Comparison of ENCODE assay signal across 8 cellular contexts in genomic region chr5:141343953-141344463, GRCh38. TPM values are rescaled to one million over a fixed set of nuclear protein-coding genes. Genes with fewer than 3 reads are reported as not detected.
DNase-seq lines count a peak whose midpoint lies in the region; ATAC-seq and TF ChIP-seq lines count a peak whose summit lies in the region.
"Had no signal": no experiment of that assay in that cellular context is flagged by ENCODE, and none has a peak within 500 bp of the region (broad histone marks: within the 10 kb centered on the region; RNA-seq: fewer than 3 reads in every experiment).

No MANE protein-coding gene starts in this region.

- peak overlapping the region; percentile 11 for H3K4me3 ChIP-seq in epithelial cell of proximal tubule (ENCODE audit: low read depth, low read length)
- no peak overlapping the region for H3K4me3 ChIP-seq in OCI-LY7 (ENCODE audit: low read depth, low read length, poor library complexity, severe bottlenecking)
- H3K4me3 ChIP-seq: A549 had no signal

- H4K20me1 ChIP-seq in OCI-LY7 (ENCODE audit: insufficient read depth, low read length) = no peaks in the 10 kb centered on the region

- CTCF ChIA-PET in OCI-LY7 (lab: Charles Lee; ENCODE audit: unreplicated experiment) = no interaction called here

- H3K4me1 Mint-ChIP-seq in T-helper 2 cell treated with Interferon-gamma antibody and Interleukin-4, amounts not matched to agents 5 μg/mL and 100 μg/mL, for 36 hours (ENCODE audit: low read depth) = no peaks in the 10 kb centered on the region
- no peaks in the 10 kb centered on the region for H3K4me1 Mint-ChIP-seq in stimulated activated effector memory CD8-positive, alpha-beta T cell treated with anti-CD3 and anti-CD28 coated beads, Interleukin-12 subunit alpha, Interleukin-12 subunit beta, amount 100 ng/mL, for 72 hours

- H3K9me3 ChIP-seq in OCI-LY7 (ENCODE audit: low read length) = no peaks in the 10 kb centered on the region

- peaks cover 15% of the 10 kb centered on the region for H3K27me3 Mint-ChIP-seq in T-helper 2 cell treated with Interferon-gamma antibody and Interleukin-4, amounts not matched to agents 5 μg/mL and 100 μg/mL, for 36 hours (ENCODE audit: low read depth)

- no peak for DNase-seq in T-helper 2 cell treated with Interferon-gamma antibody and Interleukin-4, amounts not matched to agents 5 μg/mL and 100 μg/mL, for 36 hours (ENCODE audit: low spot score)
- DNase-seq in T-helper 2 cell (no peak), epithelial cell of proximal tubule (ENCODE audit: low read depth) (no peak), OCI-LY7 (ENCODE audit: low spot score) (no peak), AG08395 (ENCODE audit: low spot score) (no peak)
- no peak for DNase-seq in stimulated activated effector memory CD8-positive, alpha-beta T cell treated with anti-CD3 and anti-CD28 coated beads, Interleukin-12 subunit alpha, Interleukin-12 subunit beta, amount 100 ng/mL, for 72 hours (ENCODE audit: low spot score in 2 of 2)
- DNase-seq: substantia nigra had no signal

- intact Hi-C loops in OCI-LY7 (cut with micrococcal nuclease; ENCODE audit: unreplicated experiment) = no loop called here

- H3K27ac ChIP-seq in OCI-LY7 (ENCODE audit: low read depth, low read length, poor library complexity, severe bottlenecking) = no peak overlapping the region
- H3K27ac ChIP-seq: A549 had no signal

- H3K36me3 ChIP-seq in OCI-LY7 (ENCODE audit: insufficient read depth, low read length) = no peaks in the 10 kb centered on the region

- H3K36me3 Mint-ChIP-seq in T-helper 2 cell treated with Interferon-gamma antibody and Interleukin-4, amounts not matched to agents 5 μg/mL and 100 μg/mL, for 36 hours (ENCODE audit: low read depth) = peaks cover 3% of the 10 kb centered on the region
- no peaks in the 10 kb centered on the region for H3K36me3 Mint-ChIP-seq in stimulated activated effector memory CD8-positive, alpha-beta T cell treated with anti-CD3 and anti-CD28 coated beads, Interleukin-12 subunit alpha, Interleukin-12 subunit beta, amount 100 ng/mL, for 72 hours

- H3K4me2 ChIP-seq in OCI-LY7 (ENCODE audit: low read length) = no peak overlapping the region
- H3K4me2 ChIP-seq: A549 had no signal

- H3K4me3 Mint-ChIP-seq in T-helper 2 cell treated with Interferon-gamma antibody and Interleukin-4, amounts not matched to agents 5 μg/mL and 100 μg/mL, for 36 hours = peak overlapping the region; percentile 75
- H3K4me3 Mint-ChIP-seq in stimulated activated effector memory CD8-positive, alpha-beta T cell treated with anti-CD3 and anti-CD28 coated beads, Interleukin-12 subunit alpha, Interleukin-12 subunit beta, amount 100 ng/mL, for 72 hours = peak overlapping the region; percentile 29

- POLR2A ChIA-PET in OCI-LY7 (lab: Charles Lee) = no interaction called here

- ATAC-seq in stimulated activated effector memory CD8-positive, alpha-beta T cell treated with anti-CD3 and anti-CD28 coated beads, Interleukin-12 subunit alpha, Interleukin-12 subunit beta, amount 100 ng/mL, for 72 hours = no peak

- TF ChIP-seq CTCF in epithelial cell of proximal tubule (conservative IDR thresholded peaks at IDR 0.05; ENCODE audit: low read depth, low read length) (no peak), OCI-LY7 (conservative IDR thresholded peaks at IDR 0.05; ENCODE audit: low read length) (no peak; the same call in 1 of the 2 replicates)

- no peaks in the 10 kb centered on the region for H3K9me2 ChIP-seq in OCI-LY7 (ENCODE audit: insufficient read depth, low read length)

- no peak overlapping the region for H3K27ac Mint-ChIP-seq in T-helper 2 cell treated with Interferon-gamma antibody and Interleukin-4, amounts not matched to agents 5 μg/mL and 100 μg/mL, for 36 hours
- H3K27ac Mint-ChIP-seq in stimulated activated effector memory CD8-positive, alpha-beta T cell treated with anti-CD3 and anti-CD28 coated beads, Interleukin-12 subunit alpha, Interleukin-12 subunit beta, amount 100 ng/mL, for 72 hours = no peak overlapping the region

- H3K79me2 ChIP-seq in OCI-LY7 (ENCODE audit: insufficient read depth, low read depth, low read length) = no peaks in the 10 kb centered on the region

- peaks cover 34% of the 10 kb centered on the region for H3K9me3 Mint-ChIP-seq in T-helper 2 cell treated with Interferon-gamma antibody and Interleukin-4, amounts not matched to agents 5 μg/mL and 100 μg/mL, for 36 hours
- H3K9me3 Mint-ChIP-seq in stimulated activated effector memory CD8-positive, alpha-beta T cell treated with anti-CD3 and anti-CD28 coated beads, Interleukin-12 subunit alpha, Interleukin-12 subunit beta, amount 100 ng/mL, for 72 hours = peaks cover 14% of the 10 kb centered on the region

- no peaks in the 10 kb centered on the region for H3K4me1 ChIP-seq in OCI-LY7 (ENCODE audit: insufficient read depth, low read length, poor library complexity, severe bottlenecking)
- H3K4me1 ChIP-seq: A549 had no signal

- H2AFZ ChIP-seq in OCI-LY7 (ENCODE audit: low read length) = no peak overlapping the region

- no TSS peak for BruUV-seq in OCI-LY7 (replicated peaks; lab: Mats Ljungman, UMichigan)

RNA-seq across cellular contexts. Expression of gene PCDHGA3, which starts 0.4 kb away (rescaled TPM):
- total RNA-seq in epithelial cell of proximal tubule (0.36 and 0.52 TPM in 2 replicates), OCI-LY7 (2022) (0.36 and 0.65 TPM in 2 replicates)
- total RNA-seq in OCI-LY7 (2014; rRNA removed; shearing (Covaris generic)) = 0.21 and 0.25 TPM in 2 replicates

RNA-seq across cellular contexts. Expression of gene PCDHGA2, which starts 5.4 kb away (rescaled TPM):
- total RNA-seq in epithelial cell of proximal tubule (0.23 and 0.72 TPM in 2 replicates), OCI-LY7 (2022) (0.74 and 1.1 TPM in 2 replicates)
- total RNA-seq in OCI-LY7 (2014; rRNA removed; shearing (Covaris generic)) = 0.19 and 0.51 TPM in 2 replicates

RNA-seq across cellular contexts. Expression of gene PCDHGB1, which starts 5.9 kb away (rescaled TPM):
- total RNA-seq in epithelial cell of proximal tubule (0.12 and 0.29 TPM in 2 replicates), OCI-LY7 (2022) (2.8 and 3.0 TPM in 2 replicates)
- 2.8 and 4.1 TPM in 2 replicates for total RNA-seq in OCI-LY7 (2014; rRNA removed; shearing (Covaris generic))

RNA-seq across cellular contexts. Expression of gene PCDHGA4, which starts 10.8 kb away (rescaled TPM):
- total RNA-seq in epithelial cell of proximal tubule (0.22 and 0.92 TPM in 2 replicates), OCI-LY7 (2022) (1.8 and 1.9 TPM in 2 replicates)
- total RNA-seq in OCI-LY7 (2014; rRNA removed; shearing (Covaris generic)) = 1.9 and 3.5 TPM in 2 replicates

RNA-seq across cellular contexts. Expression of gene PCDHGA1, which starts 13.7 kb away (rescaled TPM):
- total RNA-seq in epithelial cell of proximal tubule (0.29 and 0.75 TPM in 2 replicates), OCI-LY7 (2022) (1.7 and 1.9 TPM in 2 replicates)
- total RNA-seq in OCI-LY7 (2014; rRNA removed; shearing (Covaris generic)) = 1.3 and 1.8 TPM in 2 replicates
